Comparison of ENCODE assay signal across 8 cellular contexts in the genomic region with DNA sequence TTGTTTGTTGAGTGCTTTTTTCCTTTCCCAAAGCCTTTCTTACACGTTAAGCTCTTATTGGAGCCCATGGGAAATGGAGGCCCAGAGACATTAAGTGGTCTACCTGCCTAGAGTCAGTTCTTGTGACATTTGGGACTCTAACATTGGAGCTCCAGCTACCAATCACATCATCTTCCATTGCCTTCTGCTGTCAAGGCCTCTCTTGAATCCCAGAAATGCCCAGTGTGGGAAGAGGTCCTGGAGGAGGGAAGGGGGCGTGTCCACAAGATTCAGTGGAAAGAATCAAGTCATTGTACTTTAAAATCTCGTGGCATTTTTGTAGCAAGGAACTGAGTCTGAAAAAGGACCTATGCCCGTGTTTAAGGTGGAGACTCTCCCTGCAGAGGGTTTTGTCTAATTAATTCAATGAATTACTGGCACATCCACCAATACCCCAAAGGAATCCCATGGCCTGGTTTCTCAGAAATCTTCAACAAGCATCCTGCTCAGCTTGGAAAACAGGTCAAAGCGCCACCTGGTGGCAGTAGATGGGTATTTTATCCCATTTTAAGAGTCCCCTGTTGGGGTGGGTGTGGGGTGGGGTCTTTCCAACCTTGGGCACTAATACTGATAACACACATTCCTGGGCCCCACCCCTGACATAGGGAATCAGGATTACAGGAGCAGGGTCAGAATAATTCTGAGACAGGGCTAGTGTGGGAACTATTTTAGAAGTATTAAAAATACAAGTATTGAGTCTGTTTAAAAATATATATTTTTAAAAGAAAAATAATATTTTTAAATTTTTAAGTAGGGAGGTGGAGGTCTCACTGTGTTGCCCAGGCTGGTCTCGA. TPM values are rescaled to one million over a fixed set of nuclear protein-coding genes. Genes with fewer than 3 reads are reported as not detected.
DNase-seq lines count a peak whose midpoint lies in the region; ATAC-seq, FAIRE-seq and TF ChIP-seq lines count a peak whose summit lies in the region.

No MANE protein-coding gene starts in this region.

- no peak overlapping the region for H4K91ac ChIP-seq in H1 (replicated peaks; ENCODE audit: insufficient read length, low read length)

- TF ChIP-seq POLR2A in H1 (IDR thresholded peaks at IDR 0.05; ENCODE audit: control extremely low read depth in 1 of 2, low read depth in 2 of 2, low read length in 2 of 2) = no peak

- peak; percentile 85 for FAIRE-seq in H1 (lab: Jason Lieb, UNC)

- peak; percentile 59 for ATAC-seq in mucosa of descending colon

- H3K4me3 Mint-ChIP-seq in activated CD4-positive, alpha-beta memory T cell treated with anti-CD3 and anti-CD28 coated beads, Interleukin-2, amount 10 ng/mL, durations not matched to agents 7 days and 5 days = no peak overlapping the region

- DNase-seq in 8988T (peak; percentile 68), NCI-H524 (lab: John Stamatoyannopoulos, UW) (peak; percentile 61 to 71), H1 (ENCODE audit: low read depth in 1 of 2, low spot score in 2 of 2) (peak; percentile 27 to 81), mucosa of descending colon (peak in 1 of 3 donors; percentile 66), SIG-M5 treated with dmso at 0.1 percent for 504 hours (lab: John Stamatoyannopoulos, UW; ENCODE audit: unreplicated experiment) (no peak)
- DNase-seq in activated CD4-positive, alpha-beta memory T cell treated with anti-CD3 and anti-CD28 coated beads, Interleukin-2, amount 10 ng/mL, durations not matched to agents 7 days and 5 days = peak; percentile 69
- peak; percentile 16 to 40 for DNase-seq in stimulated activated CD8-positive, alpha-beta memory T cell treated with anti-CD3 and anti-CD28 coated beads, Interleukin-7, amount 100 ng/mL, for 4 hours (ENCODE audit: low read depth in 2 of 2)

- TF ChIP-seq RAD21 in H1 (IDR thresholded peaks at IDR 0.05 in 1 of 2, conservative IDR thresholded peaks at IDR 0.05 in 1 of 2; ENCODE audit: low read depth in 2 of 2, low read length in 2 of 2) = peak; percentile 60 to 75

- H3K4me2 ChIP-seq in H1 (ENCODE audit: insufficient read depth in 1 of 2, low read depth in 2 of 2, low read length in 2 of 2) = no peak overlapping the region

- no peak overlapping the region for H3K4ac ChIP-seq in H1 (replicated peaks; ENCODE audit: insufficient read length, low read depth, low read length)

- H2AFZ ChIP-seq in H1 (ENCODE audit: low read length) = no peak overlapping the region

- H3K27me3 ChIP-seq in H1 (replicated peaks in 1 of 4; ENCODE audit: control insufficient read depth in 3 of 4, extremely low read depth in 1 of 4, insufficient read depth in 3 of 4, low read length in 3 of 4) = no peaks in the 10 kb centered on the region

- H3K79me2 ChIP-seq in H1 (ENCODE audit: control insufficient read depth in 1 of 2, insufficient read depth in 2 of 2, low read length in 2 of 2) = 0 out of 4 replicates have a peak, but pooled peaks cover 0 to 2% of the 10 kb centered on the region in 2 experiments

- no peak overlapping the region for H2BK12ac ChIP-seq in H1 (ENCODE audit: low read depth, low read length)

- no peaks in the 10 kb centered on the region for H3K4me1 ChIP-seq in H1 (replicated peaks in 1 of 4; ENCODE audit: control insufficient read depth in 3 of 4, insufficient read depth in 4 of 4, low read length in 3 of 4)
- peaks cover 4% of the 10 kb centered on the region for H3K4me1 ChIP-seq in mucosa of descending colon (ENCODE audit: low read depth)

- H3K27ac Mint-ChIP-seq in activated CD4-positive, alpha-beta memory T cell treated with anti-CD3 and anti-CD28 coated beads, Interleukin-2, amount 10 ng/mL, durations not matched to agents 7 days and 5 days = peak overlapping the region; percentile 28

- H3K23ac ChIP-seq in H1 (ENCODE audit: insufficient read length) = no peak overlapping the region

- peaks cover 2% of the 10 kb centered on the region for H3K79me1 ChIP-seq in H1 (ENCODE audit: low read depth, low read length)

- no peak for TF ChIP-seq EP300 in H1 (IDR thresholded peaks at IDR 0.05; ENCODE audit: borderline replicate concordance in 1 of 2, low read depth in 2 of 2, low read length in 2 of 2)

- H3K36me3 Mint-ChIP-seq in activated CD4-positive, alpha-beta memory T cell treated with anti-CD3 and anti-CD28 coated beads, Interleukin-2, amount 10 ng/mL, durations not matched to agents 7 days and 5 days (ENCODE audit: low read depth) = peaks cover 8% of the 10 kb centered on the region

- CTCF ChIA-PET in activated CD4-positive, alpha-beta memory T cell treated with anti-CD3 and anti-CD28 coated beads, Interleukin-2, amount 10 ng/mL, durations not matched to agents 7 days and 5 days (lab: Charles Lee) = interaction anchor here (0.9 to 10.1 kb wide), 17 partner anchors 8 to 288 kb away, joined by 3 to 139 read pairs (median 5); a partner anchor contains a TSS
- CTCF ChIA-PET in H1 (lab: Charles Lee; ENCODE audit: partially characterized antibody) = interaction anchor here (0.6 to 10.1 kb wide), 28 partner anchors 8 to 236 kb away, joined by 3 to 124 read pairs (median 4); a partner anchor contains a TSS

- H4K20me1 ChIP-seq in H1 (replicated peaks in 1 of 2; ENCODE audit: control insufficient read depth in 1 of 2, insufficient read depth in 2 of 2, low read length in 2 of 2) = peaks cover 10 to 12% of the 10 kb centered on the region in 2 experiments

- H3K9me3 ChIP-seq in H1 (ENCODE audit: insufficient read depth in 2 of 2, low read depth in 1 of 2, low read length in 1 of 2) = no peaks in the 10 kb centered on the region; a peak in 1 of 4 replicates
- H3K9me3 ChIP-seq in mucosa of descending colon = no peaks in the 10 kb centered on the region

- no peak overlapping the region for H3K9ac ChIP-seq in H1 (replicated peaks in 1 of 4; ENCODE audit: extremely low read depth in 1 of 4, low read depth in 3 of 4, low read length in 3 of 4)

- H2BK15ac ChIP-seq in H1 (ENCODE audit: low read length) = no peak overlapping the region

- H3K56ac ChIP-seq in H1 (replicated peaks; ENCODE audit: insufficient read length, low read depth, low read length) = no peak overlapping the region

- no peak overlapping the region for H2BK20ac ChIP-seq in H1 (ENCODE audit: low read length)

- H3K36me3 ChIP-seq in H1 (ENCODE audit: control insufficient read depth in 2 of 4, insufficient read depth in 4 of 4, low read length in 3 of 4) = peaks cover 16 to 74% (median 50%) of the 10 kb centered on the region in 4 experiments
- H3K36me3 ChIP-seq in mucosa of descending colon (ENCODE audit: low read depth) = no peaks in the 10 kb centered on the region

- H3K14ac ChIP-seq in H1 (ENCODE audit: insufficient read length) = no peak overlapping the region

- no peak overlapping the region; the same call in 1 of the 2 replicates for H3K27ac ChIP-seq in H1 (ENCODE audit: low read depth, low read length)

- POLR2A ChIA-PET in activated CD4-positive, alpha-beta memory T cell treated with anti-CD3 and anti-CD28 coated beads, Interleukin-2, amount 10 ng/mL, durations not matched to agents 7 days and 5 days (lab: Charles Lee) = interaction anchor here (0.9 to 1.0 kb wide), 2 partner anchors 45 to 218 kb away, joined by 3 to 4 read pairs; no protein-coding TSS in a partner anchor
- POLR2A ChIA-PET in H1 (lab: Charles Lee; ENCODE audit: partially characterized antibody) = interaction anchor here (0.6 to 22.7 kb wide), 10 partner anchors 10 to 219 kb away, joined by 3 to 580 read pairs (median 5); a partner anchor contains a TSS

- no peaks in the 10 kb centered on the region for H3K23me2 ChIP-seq in H1 (ENCODE audit: low read depth, low read length)

- WGBS in H1 (ENCODE audit: extremely low coverage in 1 of 2, insufficient coverage in 1 of 2, insufficient read length in 1 of 2, insufficient replicate concordance in 2 of 2, low coverage in 1 of 2, low lambda C conversion rate in 2 of 2, missing lambda C conversion rate in 1 of 2), 2 experiments = 56% methylated on average over 6 of the region's 6 CpGs; no CpG with 5 or more reads in 1 of the 2 experiments

- no peaks in the 10 kb centered on the region for H3K9me3 Mint-ChIP-seq in activated CD4-positive, alpha-beta memory T cell treated with anti-CD3 and anti-CD28 coated beads, Interleukin-2, amount 10 ng/mL, durations not matched to agents 7 days and 5 days

- no peaks in the 10 kb centered on the region for H3K27me3 Mint-ChIP-seq in activated CD4-positive, alpha-beta memory T cell treated with anti-CD3 and anti-CD28 coated beads, Interleukin-2, amount 10 ng/mL, durations not matched to agents 7 days and 5 days

- no peak overlapping the region for H4K8ac ChIP-seq in H1 (ENCODE audit: extremely low read depth, insufficient read depth, low read length)

- H3K4me3 ChIP-seq in H1 (ENCODE audit: extremely low read depth in 1 of 4, insufficient read depth in 2 of 4, low read depth in 3 of 4, low read length in 4 of 4) (no peak overlapping the region), mucosa of descending colon (no peak overlapping the region)

- TF ChIP-seq CTCF in GM12872 (IDR thresholded peaks at IDR 0.05; ENCODE audit: insufficient read depth, low read depth, low read length) (peak; percentile 69), H1 (IDR thresholded peaks at IDR 0.05; ENCODE audit: control extremely low read depth in 1 of 3, insufficient read depth in 1 of 3, low read depth in 1 of 3, low read length in 3 of 3) (peak; percentile 26 to 82 (median 66)), mucosa of descending colon (IDR thresholded peaks at IDR 0.05) (peak; percentile 31)

- H4K5ac ChIP-seq in H1 (ENCODE audit: insufficient read length, low read depth, low read length) = no peak overlapping the region

- no peak overlapping the region for H2AK5ac ChIP-seq in H1 (ENCODE audit: low read depth, low read length)

- H2BK120ac ChIP-seq in H1 (replicated peaks; ENCODE audit: low read depth, low read length) = no peak overlapping the region

- intact Hi-C loops in mucosa of descending colon (cut with DNase I, micrococcal nuclease) = loop anchor here (5.0 kb wide), 2 partner anchors 51 to 56 kb away; no protein-coding TSS in a partner anchor

- H3K4me1 Mint-ChIP-seq in activated CD4-positive, alpha-beta memory T cell treated with anti-CD3 and anti-CD28 coated beads, Interleukin-2, amount 10 ng/mL, durations not matched to agents 7 days and 5 days = peaks cover 24% of the 10 kb centered on the region

- no peak overlapping the region for H2BK5ac ChIP-seq in H1 (ENCODE audit: low read depth, low read length)

- H3K18ac ChIP-seq in H1 (ENCODE audit: extremely low read depth, low read length) = no peak overlapping the region

RNA-seq across cellular contexts. Expression of a gene that starts 24.6 kb away (rescaled TPM):
- 10 to 100 TPM; 15.0 to 15.2 TPM for total RNA-seq in activated CD4-positive, alpha-beta memory T cell treated with anti-CD3 and anti-CD28 coated beads, Interleukin-2, amount 10 ng/mL, durations not matched to agents 7 days and 5 days
- 86.3 and 94.1 TPM in 2 replicates for total RNA-seq in H1 (2021; fragmentation: NEBNext Ultra II Directional; extraction: Animal tissue kit (Norgen Biotek cat#: 25700))
- 71.6 and 121 TPM in 2 replicates for polyA plus RNA-seq in H1 (2011; rRNA removed)
- 111 TPM for polyA plus RNA-seq in H1 (2011; cell fraction: cytosol; rRNA removed)
- 145 TPM for polyA plus RNA-seq in H1 (2011; cell fraction: nucleus; rRNA removed)
- polyA plus RNA-seq in H1 (2012, experiment 1 of 2) = 48.6 to 86.0 TPM (median 71.2 TPM) in 4 replicates
- 46.6 TPM for polyA plus RNA-seq in H1 (2012, experiment 2 of 2)
- polyA plus RNA-seq in H1 (2013, experiment 1 of 2) = 29.5 TPM
- 28.1 TPM for polyA plus RNA-seq in H1 (2013, experiment 2 of 2)
- polyA minus RNA-seq in H1 (2011; rRNA and poly(A)+ RNA removed) = 70.2 and 103 TPM in 2 replicates
- 58.3 TPM for polyA minus RNA-seq in H1 (2011; cell fraction: cytosol; rRNA and poly(A)+ RNA removed)
- 37.7 TPM for polyA minus RNA-seq in H1 (2011; cell fraction: nucleus; rRNA and poly(A)+ RNA removed)
- total RNA-seq in mucosa of descending colon = 10 to 100 TPM in 2 of 3 donors, 1 to 10 TPM in 1; 9.2 to 20.8 (median 10.5) TPM
